In the genomic region with DNA sequence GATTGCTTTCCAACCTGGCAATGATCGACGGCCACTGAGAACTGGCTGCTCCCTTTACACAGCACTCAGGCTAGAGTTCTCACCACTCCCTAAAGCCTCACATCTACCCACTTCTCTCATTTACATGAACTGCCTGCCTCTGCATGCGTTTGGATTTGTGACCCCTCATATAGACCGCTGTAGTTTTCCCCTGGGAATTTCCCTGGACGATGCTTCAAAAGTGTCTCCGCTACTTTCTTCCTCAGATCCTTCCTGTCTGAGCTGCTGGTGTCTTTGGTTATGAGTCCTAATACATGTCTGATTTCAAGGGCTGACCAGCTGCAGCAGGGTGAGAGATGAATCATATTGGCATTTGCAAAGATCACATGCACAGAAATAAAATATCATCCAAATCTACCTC, we compare ENCODE assay signal across 17 cellular contexts.
DNase-seq lines count a peak whose midpoint lies in the region; ATAC-seq, FAIRE-seq and TF ChIP-seq lines count a peak whose summit lies in the region.
"Had no signal": no experiment of that assay in that cellular context is flagged by ENCODE, and none has a peak within 500 bp of the region (broad histone marks: within the 10 kb centered on the region; RNA-seq: fewer than 3 reads in every experiment).

No MANE protein-coding gene starts in this region.

- peak; percentile 68 for ATAC-seq in GM21717 (IDR thresholded peaks at IDR 0.05; ENCODE audit: unreplicated experiment)
- peak; percentile 68 for ATAC-seq in HG03095 (IDR thresholded peaks at IDR 0.05; ENCODE audit: unreplicated experiment)
- ATAC-seq in natural killer cell treated with Interleukin-12 subunit alpha and Interleukin-12 subunit beta and Interleukin-15 and Interleukin-18, amount 100 ng/mL, for 72 hours: no peak
- ATAC-seq in GM18519 (IDR thresholded peaks at IDR 0.05; ENCODE audit: low FRiP score, unreplicated experiment): no peak
- ATAC-seq: GM23338 had no signal

- peak overlapping the region in 1 of 2 donors; percentile 7 for H3K27ac Mint-ChIP-seq in natural killer cell treated with Interleukin-12 subunit alpha and Interleukin-12 subunit beta and Interleukin-15 and Interleukin-18, amount 100 ng/mL, for 72 hours
- H3K27ac Mint-ChIP-seq: activated naive CD8-positive, alpha-beta T cell treated with anti-CD3 and anti-CD28 coated beads for 36 hours; endodermal cell; GM23338 had no signal

- H3K27me3 Mint-ChIP-seq in natural killer cell treated with Interleukin-12 subunit alpha and Interleukin-12 subunit beta and Interleukin-15 and Interleukin-18, amount 100 ng/mL, for 72 hours: peaks cover 25 to 35% of the 10 kb centered on the region in 2 donors

- peak; percentile 46 for FAIRE-seq in GM12892 (lab: Jason Lieb, UNC)
- FAIRE-seq: G401.6 had no signal

- DNase-seq in GM12892 (ENCODE audit: insufficient read length) (no peak), myocyte (ENCODE audit: low read depth) (peak; percentile 56), SIG-M5 treated with dmso at 0.1 percent for 504 hours (lab: John Stamatoyannopoulos, UW; ENCODE audit: unreplicated experiment) (no peak)
- DNase-seq in natural killer cell treated with Interleukin-12 subunit alpha and Interleukin-12 subunit beta and Interleukin-15 and Interleukin-18, amount 100 ng/mL, for 72 hours (ENCODE audit: low spot score): no peak
- DNase-seq in stimulated activated CD4-positive, alpha-beta T cell treated with anti-CD3 and anti-CD28 coated beads, Interleukin-1b, Interleukin-23, amount 100 ng/mL, for 48 hours: no peak
- DNase-seq: activated CD4-positive, alpha-beta T cell treated with anti-CD3 and anti-CD28 coated beads for 1 hour; activated CD8-positive, alpha-beta memory T cell treated with anti-CD3 and anti-CD28 coated beads, Interleukin-2, amount 50 U/mL, for 48 hours; activated naive CD8-positive, alpha-beta T cell treated with anti-CD3 and anti-CD28 coated beads for 36 hours; caudate nucleus; endodermal cell; NCI-H2081 treated with DMSO at 0.1 percent for 48 hours; stomach had no signal

- no peak for TF ChIP-seq POLR2A in GM12892 (IDR thresholded peaks at IDR 0.05; ENCODE audit: low read depth, low read length)

- H3K9me3 Mint-ChIP-seq in natural killer cell treated with Interleukin-12 subunit alpha and Interleukin-12 subunit beta and Interleukin-15 and Interleukin-18, amount 100 ng/mL, for 72 hours: no peaks in the 10 kb centered on the region
- H3K9me3 Mint-ChIP-seq: activated naive CD8-positive, alpha-beta T cell treated with anti-CD3 and anti-CD28 coated beads for 36 hours; endodermal cell; GM23338 had no signal

- no peak overlapping the region for H3K4me3 Mint-ChIP-seq in natural killer cell treated with Interleukin-12 subunit alpha and Interleukin-12 subunit beta and Interleukin-15 and Interleukin-18, amount 100 ng/mL, for 72 hours
- H3K4me3 Mint-ChIP-seq: activated naive CD8-positive, alpha-beta T cell treated with anti-CD3 and anti-CD28 coated beads for 36 hours; endodermal cell; GM23338 had no signal

- H3K36me3 Mint-ChIP-seq in natural killer cell treated with Interleukin-12 subunit alpha and Interleukin-12 subunit beta and Interleukin-15 and Interleukin-18, amount 100 ng/mL, for 72 hours: no peaks in the 10 kb centered on the region
- H3K36me3 Mint-ChIP-seq: activated naive CD8-positive, alpha-beta T cell treated with anti-CD3 and anti-CD28 coated beads for 36 hours had no signal

- H3K4me1 Mint-ChIP-seq in natural killer cell treated with Interleukin-12 subunit alpha and Interleukin-12 subunit beta and Interleukin-15 and Interleukin-18, amount 100 ng/mL, for 72 hours (ENCODE audit: low read depth in 2 of 2): peaks cover 9 to 12% of the 10 kb centered on the region in 2 donors

Comparison
In these comparisons a context has a peak if more than half of its experiments do, and no peak if none do; other contexts are left out.
1. ATAC-seq: peak in GM21717 (single experiment) and HG03095 (single experiment); none in natural killer cell treated with Interleukin-12 subunit alpha and Interleukin-12 subunit beta and Interleukin-15 and Interleukin-18, amount 100 ng/mL, for 72 hours (0 of 2) and GM18519 (single experiment).